In the genomic region with DNA sequence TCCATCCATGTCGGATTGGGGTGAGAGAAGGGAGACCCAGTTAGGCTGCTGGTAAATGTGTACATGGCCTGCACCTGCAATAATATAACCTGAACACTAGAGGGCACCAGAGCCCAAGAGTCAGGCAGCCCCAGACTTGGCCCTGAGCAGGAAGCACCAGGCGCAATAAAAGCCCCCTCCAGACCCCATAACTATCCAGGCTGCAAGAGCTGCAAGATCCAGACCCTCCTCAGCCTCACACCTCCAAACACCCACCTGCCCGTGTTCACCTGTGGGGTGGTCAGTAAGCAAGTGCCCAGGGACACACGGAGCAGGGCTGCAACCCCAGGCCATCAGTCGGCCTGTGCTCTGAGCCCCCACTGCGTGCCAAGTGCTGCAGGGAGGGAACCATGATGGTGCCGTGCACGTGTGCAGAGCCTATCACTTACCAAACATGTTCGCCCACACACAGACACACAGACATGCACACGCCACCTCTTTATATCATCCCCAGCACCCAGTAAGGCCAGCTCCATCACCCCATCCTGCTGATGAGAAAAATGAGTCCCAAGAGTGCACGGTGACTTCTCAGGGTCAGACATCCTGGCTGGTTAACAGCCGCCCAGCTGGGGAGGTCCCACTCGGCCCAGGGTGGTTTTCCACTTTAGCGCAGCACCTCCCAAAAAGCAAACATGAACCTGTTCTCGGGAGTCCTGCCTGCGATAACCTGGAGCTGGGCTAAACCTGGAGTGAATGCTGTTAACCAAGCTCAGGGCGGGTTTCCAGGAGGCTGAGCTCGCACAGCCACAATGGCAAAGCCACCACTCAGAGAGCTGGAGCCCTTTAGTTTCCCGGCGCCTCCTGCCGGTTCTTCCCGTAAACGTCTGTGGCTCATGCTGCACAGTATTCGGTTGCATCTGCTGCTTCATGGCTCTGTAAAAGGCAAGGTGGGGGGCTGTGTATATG, we compare ENCODE assay signal across 8 cellular contexts.
DNase-seq lines count a peak whose midpoint lies in the region; ATAC-seq, FAIRE-seq and TF ChIP-seq lines count a peak whose summit lies in the region.

No MANE protein-coding gene starts in this region.

- H3K27ac Mint-ChIP-seq in GM23338: no peak overlapping the region

- FAIRE-seq in small intestine (lab: Jason Lieb, UNC): no peak

- H3K36me3 ChIP-seq in GM23338 (ENCODE audit: insufficient read depth): no peaks in the 10 kb centered on the region
- no peaks in the 10 kb centered on the region for H3K36me3 ChIP-seq in small intestine (ENCODE audit: control insufficient read depth in 2 of 2, insufficient read depth in 2 of 2, low read length in 2 of 2)

- no peak overlapping the region for H3K4me3 ChIP-seq in GM23338
- H3K4me3 ChIP-seq in small intestine (ENCODE audit: low read depth in 1 of 2, low read length in 2 of 2): no peak overlapping the region

- TF ChIP-seq CTCF in GM23338 (conservative IDR thresholded peaks at IDR 0.05; ENCODE audit: low read depth in 2 of 2): peak; percentile 90 to 92

- no peak overlapping the region for H3K4me3 Mint-ChIP-seq in GM23338

- no peak overlapping the region for H3K4me2 ChIP-seq in GM23338

- H3K27me3 Mint-ChIP-seq in GM23338 (ENCODE audit: insufficient read depth, low read depth, poor library complexity): peaks cover 2% of the 10 kb centered on the region

- H3K4me1 Mint-ChIP-seq in GM23338: peaks cover 5% of the 10 kb centered on the region; the same call in 2 of the 3 replicates

- H3K27ac ChIP-seq in GM23338 (ENCODE audit: low read depth): no peak overlapping the region
- no peak overlapping the region for H3K27ac ChIP-seq in small intestine (ENCODE audit: low read depth in 1 of 2, low read length in 1 of 2)

- H3K4me1 ChIP-seq in GM23338 (ENCODE audit: insufficient read depth) (no peaks in the 10 kb centered on the region; the same call in 1 of the 2 replicates), small intestine (ENCODE audit: control insufficient read depth in 2 of 2, insufficient read depth in 1 of 2, low read depth in 1 of 2, low read length in 1 of 2) (peaks cover 0 to 3% of the 10 kb centered on the region in 2 donors)

- DNase-seq in DMS53 treated with DMSO at 0.1 percent for 48 hours (lab: John Stamatoyannopoulos, UW; ENCODE audit: unreplicated experiment) (peak; percentile 74), GM23338 (ENCODE audit: low spot score) (peak; percentile 75), NCI-H1092 treated with DMSO at 0.1 percent for 48 hours (lab: John Stamatoyannopoulos, UW) (peak; percentile 59), SKM-1 treated with dmso at 0.1 percent for 144 hours (lab: John Stamatoyannopoulos, UW; ENCODE audit: unreplicated experiment) (peak; percentile 35), amygdala (lab: John Stamatoyannopoulos, UW) (peak in 30 of 56 donors; percentile 8 to 60 (median 29)), hepatic stellate cell (ENCODE audit: low spot score) (peak; percentile 78), small intestine (peak; percentile 74)

- peak overlapping the region; percentile 97 for H2AFZ ChIP-seq in GM23338

- 19 to 52% (median 39%) methylated on average over 23 to 24 of the region's 24 CpGs for WGBS in small intestine, 3 donors

- H3F3A ChIP-seq in GM23338 (replicated peaks; ENCODE audit: low read depth): no peaks in the 10 kb centered on the region

- ATAC-seq in GM23338 (peak; percentile 84), HG03460 (IDR thresholded peaks at IDR 0.05; ENCODE audit: unreplicated experiment) (no peak)

- H3K36me3 Mint-ChIP-seq in GM23338 (ENCODE audit: low read depth): no peaks in the 10 kb centered on the region

- H4K20me1 ChIP-seq in GM23338 (replicated peaks; ENCODE audit: insufficient read depth): no peaks in the 10 kb centered on the region

- H3K9me3 ChIP-seq in small intestine (ENCODE audit: control insufficient read depth, low read depth): no peaks in the 10 kb centered on the region

- no peaks in the 10 kb centered on the region for H3K9me2 ChIP-seq in GM23338 (ENCODE audit: insufficient read depth)

- no peaks in the 10 kb centered on the region for H3K9me3 Mint-ChIP-seq in GM23338

- no peaks in the 10 kb centered on the region for H3K79me2 ChIP-seq in GM23338 (replicated peaks; ENCODE audit: insufficient read depth)

- no peaks in the 10 kb centered on the region for H3K27me3 ChIP-seq in GM23338 (ENCODE audit: insufficient read depth)
- no peaks in the 10 kb centered on the region for H3K27me3 ChIP-seq in small intestine (ENCODE audit: control insufficient read depth in 2 of 2, insufficient read depth in 2 of 2, low read length in 2 of 2)

TF ChIP-seq in GM23338, 12 proteins besides CTCF, POLR2A, EP300 and RAD21 (continues in another document):
- TF ChIP-seq NANOG (IDR thresholded peaks at IDR 0.05; ENCODE audit: borderline replicate concordance): no peak
- no peak for TF ChIP-seq EZH2 (IDR thresholded peaks at IDR 0.05; ENCODE audit: low read depth, unreplicated experiment)
- no peak for TF ChIP-seq CREB1 (CRISPR knock-in tag; IDR thresholded peaks at IDR 0.05; ENCODE audit: low read depth)
- TF ChIP-seq, protein P1, sequence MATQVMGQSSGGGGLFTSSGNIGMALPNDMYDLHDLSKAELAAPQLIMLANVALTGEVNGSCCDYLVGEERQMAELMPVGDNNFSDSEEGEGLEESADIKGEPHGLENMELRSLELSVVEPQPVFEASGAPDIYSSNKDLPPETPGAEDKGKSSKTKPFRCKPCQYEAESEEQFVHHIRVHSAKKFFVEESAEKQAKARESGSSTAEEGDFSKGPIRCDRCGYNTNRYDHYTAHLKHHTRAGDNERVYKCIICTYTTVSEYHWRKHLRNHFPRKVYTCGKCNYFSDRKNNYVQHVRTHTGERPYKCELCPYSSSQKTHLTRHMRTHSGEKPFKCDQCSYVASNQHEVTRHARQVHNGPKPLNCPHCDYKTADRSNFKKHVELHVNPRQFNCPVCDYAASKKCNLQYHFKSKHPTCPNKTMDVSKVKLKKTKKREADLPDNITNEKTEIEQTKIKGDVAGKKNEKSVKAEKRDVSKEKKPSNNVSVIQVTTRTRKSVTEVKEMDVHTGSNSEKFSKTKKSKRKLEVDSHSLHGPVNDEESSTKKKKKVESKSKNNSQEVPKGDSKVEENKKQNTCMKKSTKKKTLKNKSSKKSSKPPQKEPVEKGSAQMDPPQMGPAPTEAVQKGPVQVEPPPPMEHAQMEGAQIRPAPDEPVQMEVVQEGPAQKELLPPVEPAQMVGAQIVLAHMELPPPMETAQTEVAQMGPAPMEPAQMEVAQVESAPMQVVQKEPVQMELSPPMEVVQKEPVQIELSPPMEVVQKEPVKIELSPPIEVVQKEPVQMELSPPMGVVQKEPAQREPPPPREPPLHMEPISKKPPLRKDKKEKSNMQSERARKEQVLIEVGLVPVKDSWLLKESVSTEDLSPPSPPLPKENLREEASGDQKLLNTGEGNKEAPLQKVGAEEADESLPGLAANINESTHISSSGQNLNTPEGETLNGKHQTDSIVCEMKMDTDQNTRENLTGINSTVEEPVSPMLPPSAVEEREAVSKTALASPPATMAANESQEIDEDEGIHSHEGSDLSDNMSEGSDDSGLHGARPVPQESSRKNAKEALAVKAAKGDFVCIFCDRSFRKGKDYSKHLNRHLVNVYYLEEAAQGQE (IDR thresholded peaks at IDR 0.05; ENCODE audit: unreplicated experiment): no peak
- TF ChIP-seq ZNF331 (CRISPR knock-in tag; IDR thresholded peaks at IDR 0.05; ENCODE audit: low read depth): no peak
- TF ChIP-seq ZNF114 (CRISPR knock-in tag; IDR thresholded peaks at IDR 0.05): no peak
- TF ChIP-seq, protein P2, sequence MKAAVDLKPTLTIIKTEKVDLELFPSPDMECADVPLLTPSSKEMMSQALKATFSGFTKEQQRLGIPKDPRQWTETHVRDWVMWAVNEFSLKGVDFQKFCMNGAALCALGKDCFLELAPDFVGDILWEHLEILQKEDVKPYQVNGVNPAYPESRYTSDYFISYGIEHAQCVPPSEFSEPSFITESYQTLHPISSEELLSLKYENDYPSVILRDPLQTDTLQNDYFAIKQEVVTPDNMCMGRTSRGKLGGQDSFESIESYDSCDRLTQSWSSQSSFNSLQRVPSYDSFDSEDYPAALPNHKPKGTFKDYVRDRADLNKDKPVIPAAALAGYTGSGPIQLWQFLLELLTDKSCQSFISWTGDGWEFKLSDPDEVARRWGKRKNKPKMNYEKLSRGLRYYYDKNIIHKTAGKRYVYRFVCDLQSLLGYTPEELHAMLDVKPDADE (IDR thresholded peaks at IDR 0.05): no peak
- no peak for TF ChIP-seq STAT1 (IDR thresholded peaks at IDR 0.05; ENCODE audit: unreplicated experiment)
- TF ChIP-seq POLR2AphosphoS5 (IDR thresholded peaks at IDR 0.05; ENCODE audit: low read depth): no peak
